In genomic region chr9:100440071-100440470, GRCh38 we compare ENCODE assay signal across 18 cellular contexts. TPM values are rescaled to one million over a fixed set of nuclear protein-coding genes. Genes with fewer than 3 reads are reported as not detected.
DNase-seq lines count a peak whose midpoint lies in the region; ATAC-seq, FAIRE-seq and TF ChIP-seq lines count a peak whose summit lies in the region.
"Had no signal": no experiment of that assay in that cellular context is flagged by ENCODE, and none has a peak within 500 bp of the region (broad histone marks: within the 10 kb centered on the region; RNA-seq: fewer than 3 reads in every experiment).

No MANE protein-coding gene starts in this region.

- H3K27me3 Mint-ChIP-seq in WTC11 (ENCODE audit: low read depth), result no peaks in the 10 kb centered on the region
- H3K27me3 Mint-ChIP-seq: naive thymus-derived CD8-positive, alpha-beta T cell had no signal

- H3K4me3 ChIP-seq in foreskin fibroblast (ENCODE audit: low read depth in 1 of 2, low read length in 2 of 2), result no peak overlapping the region

- H3K27ac Mint-ChIP-seq in WTC11, result peak overlapping the region; percentile 53; the same call in 1 of the 2 replicates
- H3K27ac Mint-ChIP-seq: CD14-positive monocyte; naive thymus-derived CD8-positive, alpha-beta T cell had no signal

- H3K36me3 Mint-ChIP-seq in WTC11, result no peaks in the 10 kb centered on the region

- peaks cover 10% of the 10 kb centered on the region for H3K4me1 Mint-ChIP-seq in WTC11

- peak; percentile 63 for DNase-seq in ELR (ENCODE audit: low read depth)
- DNase-seq in WTC11 (ENCODE audit: low spot score), result no peak
- DNase-seq in foreskin fibroblast, result peak; percentile 80 to 85
- DNase-seq in renal cortical epithelial cell (ENCODE audit: low read depth), result peak; percentile 81
- no peak for DNase-seq in NCI-H187 (lab: John Stamatoyannopoulos, UW)
- DNase-seq in frontal cortex (ENCODE audit: low spot score in 2 of 2), result no peak
- no peak for DNase-seq in iPS-NIHi7 (ENCODE audit: extremely low spot score)
- no peak for DNase-seq in NCI-H226
- DNase-seq: activated CD4-positive, alpha-beta T cell treated with anti-CD3 and anti-CD28 coated beads for 48 hours; aorta; effector CD4-positive, alpha-beta T cell; left colon; naive thymus-derived CD8-positive, alpha-beta T cell; NCI-H1417 treated with DMSO at 0.1 percent for 48 hours; RPMI8226; T-helper 2 cell had no signal

- no peaks in the 10 kb centered on the region for H3K9me3 Mint-ChIP-seq in WTC11
- H3K9me3 Mint-ChIP-seq: CD14-positive monocyte; naive thymus-derived CD8-positive, alpha-beta T cell had no signal

- POLR2A ChIA-PET in WTC11 (lab: Charles Lee), result no interaction called here

- TF ChIP-seq CTCF in WTC11 (IDR thresholded peaks at IDR 0.05), result no peak
- no peak for TF ChIP-seq CTCF in foreskin fibroblast (IDR thresholded peaks at IDR 0.05; ENCODE audit: low read depth, low read length)

- FAIRE-seq in frontal cortex (lab: Jason Lieb, UNC), result no peak
- FAIRE-seq: urothelium cell line had no signal

- ATAC-seq in WTC11, result no peak
- ATAC-seq: left colon; naive thymus-derived CD8-positive, alpha-beta T cell had no signal

- H3K4me3 Mint-ChIP-seq in WTC11, result no peak overlapping the region
- H3K4me3 Mint-ChIP-seq: CD14-positive monocyte; naive thymus-derived CD8-positive, alpha-beta T cell had no signal

- CTCF ChIA-PET in WTC11 (lab: Charles Lee), result interaction anchor here (0.9 kb wide), 1 partner anchor 159 kb away, joined by 3 read pairs; no protein-coding TSS in a partner anchor

TF ChIP-seq in WTC11, 78 proteins besides CTCF, POLR2A, EP300 and RAD21:
- TF ChIP-seq E2F1 (CRISPR knock-in tag; IDR thresholded peaks at IDR 0.05) (no peak), ZBTB21 (CRISPR knock-in tag; IDR thresholded peaks at IDR 0.05; ENCODE audit: borderline replicate concordance) (no peak), ATF1 (CRISPR knock-in tag; IDR thresholded peaks at IDR 0.05) (no peak)

RNA-seq across cellular contexts. Expression of gene MSANTD3, which starts 13.1 kb away (rescaled TPM):
- total RNA-seq in WTC11 (2021) (28.9 to 30.3 TPM (median 30.2 TPM) in 3 replicates), renal cortical epithelial cell (55.1 and 104 TPM in 2 replicates), frontal cortex (75.4 TPM)

RNA-seq across cellular contexts. Expression of gene TMEFF1, which starts 32.9 kb away (rescaled TPM):
- total RNA-seq in WTC11 (2021) (62.7 to 66.5 TPM (median 66.2 TPM) in 3 replicates), renal cortical epithelial cell (3.5 and 4.3 TPM in 2 replicates), frontal cortex (53.0 TPM)

Comparison
In these comparisons a context has a peak if more than half of its experiments do, and no peak if none do; other contexts are left out.
1. DNase-seq: peak in ELR (single experiment), foreskin fibroblast (2 of 2) and renal cortical epithelial cell (single experiment); none in WTC11 (single experiment), NCI-H187 (0 of 2), frontal cortex (0 of 2), iPS-NIHi7 (single experiment) and NCI-H226 (single experiment).
2. RNA of gene TMEFF1, which starts 32.9 kb away (total RNA-seq): 62.7 to 66.5 TPM in WTC11 and 53.0 TPM in frontal cortex (single experiment); 3.5 to 4.3 TPM in renal cortical epithelial cell; every median in the first group is over 10 times any median in the second.